In the genomic region with DNA sequence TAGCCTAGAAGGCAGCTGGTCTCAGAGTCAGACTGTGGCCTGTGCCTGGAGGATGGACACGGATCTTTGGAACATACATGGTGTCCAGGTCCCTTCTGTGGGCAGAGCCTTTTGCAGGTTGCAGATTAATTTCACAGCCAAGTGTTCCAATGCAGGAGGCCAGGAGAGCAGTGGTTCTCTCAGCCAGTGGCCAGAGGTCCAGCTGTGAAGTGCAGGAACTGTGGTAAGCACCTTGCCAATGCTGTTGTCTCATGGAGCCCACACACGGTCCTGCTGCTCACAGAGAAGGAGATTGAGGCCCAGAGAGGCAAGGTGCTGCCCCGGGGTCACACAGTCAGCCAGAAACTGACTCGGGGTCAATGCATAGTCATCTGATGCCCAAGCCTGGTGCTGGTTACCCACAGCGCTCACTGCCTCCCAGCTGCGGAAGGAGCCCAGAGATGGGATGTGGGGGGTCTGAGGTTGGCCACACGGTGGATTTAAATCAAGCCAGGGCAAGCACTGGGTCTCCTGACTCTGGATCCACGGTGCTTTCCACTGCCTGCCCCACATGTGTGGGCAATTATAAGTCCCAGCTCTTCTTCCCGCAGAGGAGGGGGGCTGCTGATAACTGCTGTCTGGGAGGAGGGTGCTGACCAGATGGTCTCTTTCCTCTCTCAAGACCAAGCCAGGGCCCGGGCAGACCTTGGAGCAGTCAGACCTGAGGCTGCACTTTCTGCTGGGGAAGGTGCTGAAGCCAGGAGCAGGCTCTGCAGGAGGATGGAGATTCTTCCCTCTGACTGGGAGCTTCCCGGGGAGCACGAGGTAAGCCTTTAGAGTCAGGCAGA, we compare ENCODE assay signal across 2 cellular contexts.
TF ChIP-seq lines count a peak whose summit lies in the region.

No MANE protein-coding gene starts in this region.

TF ChIP-seq in HEK293, 187 proteins besides CTCF, POLR2A, EP300 and RAD21:
- TF ChIP-seq, protein P1, sequence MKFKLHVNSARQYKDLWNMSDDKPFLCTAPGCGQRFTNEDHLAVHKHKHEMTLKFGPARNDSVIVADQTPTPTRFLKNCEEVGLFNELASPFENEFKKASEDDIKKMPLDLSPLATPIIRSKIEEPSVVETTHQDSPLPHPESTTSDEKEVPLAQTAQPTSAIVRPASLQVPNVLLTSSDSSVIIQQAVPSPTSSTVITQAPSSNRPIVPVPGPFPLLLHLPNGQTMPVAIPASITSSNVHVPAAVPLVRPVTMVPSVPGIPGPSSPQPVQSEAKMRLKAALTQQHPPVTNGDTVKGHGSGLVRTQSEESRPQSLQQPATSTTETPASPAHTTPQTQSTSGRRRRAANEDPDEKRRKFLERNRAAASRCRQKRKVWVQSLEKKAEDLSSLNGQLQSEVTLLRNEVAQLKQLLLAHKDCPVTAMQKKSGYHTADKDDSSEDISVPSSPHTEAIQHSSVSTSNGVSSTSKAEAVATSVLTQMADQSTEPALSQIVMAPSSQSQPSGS (tag by site-specific recombination; IDR thresholded peaks at IDR 0.05; ENCODE audit: low read depth) = no peak
- TF ChIP-seq ZNF521 (tag by site-specific recombination; IDR thresholded peaks at IDR 0.05) = no peak
- TF ChIP-seq YY2 (tag by site-specific recombination; IDR thresholded peaks at IDR 0.05) = no peak
- no peak for TF ChIP-seq ZNF501 (tag by site-specific recombination; IDR thresholded peaks at IDR 0.05)
- no peak for TF ChIP-seq ZNF473 (tag by site-specific recombination; IDR thresholded peaks at IDR 0.05)
- TF ChIP-seq, protein P2, sequence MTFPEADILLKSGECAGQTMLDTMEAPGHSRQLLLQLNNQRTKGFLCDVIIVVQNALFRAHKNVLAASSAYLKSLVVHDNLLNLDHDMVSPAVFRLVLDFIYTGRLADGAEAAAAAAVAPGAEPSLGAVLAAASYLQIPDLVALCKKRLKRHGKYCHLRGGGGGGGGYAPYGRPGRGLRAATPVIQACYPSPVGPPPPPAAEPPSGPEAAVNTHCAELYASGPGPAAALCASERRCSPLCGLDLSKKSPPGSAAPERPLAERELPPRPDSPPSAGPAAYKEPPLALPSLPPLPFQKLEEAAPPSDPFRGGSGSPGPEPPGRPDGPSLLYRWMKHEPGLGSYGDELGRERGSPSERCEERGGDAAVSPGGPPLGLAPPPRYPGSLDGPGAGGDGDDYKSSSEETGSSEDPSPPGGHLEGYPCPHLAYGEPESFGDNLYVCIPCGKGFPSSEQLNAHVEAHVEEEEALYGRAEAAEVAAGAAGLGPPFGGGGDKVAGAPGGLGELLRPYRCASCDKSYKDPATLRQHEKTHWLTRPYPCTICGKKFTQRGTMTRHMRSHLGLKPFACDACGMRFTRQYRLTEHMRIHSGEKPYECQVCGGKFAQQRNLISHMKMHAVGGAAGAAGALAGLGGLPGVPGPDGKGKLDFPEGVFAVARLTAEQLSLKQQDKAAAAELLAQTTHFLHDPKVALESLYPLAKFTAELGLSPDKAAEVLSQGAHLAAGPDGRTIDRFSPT (tag by site-specific recombination; IDR thresholded peaks at IDR 0.05) = no peak
- TF ChIP-seq MEIS1 (CRISPR knock-in tag; IDR thresholded peaks at IDR 0.05; ENCODE audit: borderline replicate concordance) = no peak
- TF ChIP-seq ZNF701 (tag by site-specific recombination; IDR thresholded peaks at IDR 0.05) = no peak
- peak; percentile 51 for TF ChIP-seq ZIC2 (tag by site-specific recombination; IDR thresholded peaks at IDR 0.05)
- peak; percentile 18; the same call in 1 of the 2 replicates for TF ChIP-seq GLIS2 (tag by site-specific recombination; IDR thresholded peaks at IDR 0.05)
- TF ChIP-seq, protein P3, sequence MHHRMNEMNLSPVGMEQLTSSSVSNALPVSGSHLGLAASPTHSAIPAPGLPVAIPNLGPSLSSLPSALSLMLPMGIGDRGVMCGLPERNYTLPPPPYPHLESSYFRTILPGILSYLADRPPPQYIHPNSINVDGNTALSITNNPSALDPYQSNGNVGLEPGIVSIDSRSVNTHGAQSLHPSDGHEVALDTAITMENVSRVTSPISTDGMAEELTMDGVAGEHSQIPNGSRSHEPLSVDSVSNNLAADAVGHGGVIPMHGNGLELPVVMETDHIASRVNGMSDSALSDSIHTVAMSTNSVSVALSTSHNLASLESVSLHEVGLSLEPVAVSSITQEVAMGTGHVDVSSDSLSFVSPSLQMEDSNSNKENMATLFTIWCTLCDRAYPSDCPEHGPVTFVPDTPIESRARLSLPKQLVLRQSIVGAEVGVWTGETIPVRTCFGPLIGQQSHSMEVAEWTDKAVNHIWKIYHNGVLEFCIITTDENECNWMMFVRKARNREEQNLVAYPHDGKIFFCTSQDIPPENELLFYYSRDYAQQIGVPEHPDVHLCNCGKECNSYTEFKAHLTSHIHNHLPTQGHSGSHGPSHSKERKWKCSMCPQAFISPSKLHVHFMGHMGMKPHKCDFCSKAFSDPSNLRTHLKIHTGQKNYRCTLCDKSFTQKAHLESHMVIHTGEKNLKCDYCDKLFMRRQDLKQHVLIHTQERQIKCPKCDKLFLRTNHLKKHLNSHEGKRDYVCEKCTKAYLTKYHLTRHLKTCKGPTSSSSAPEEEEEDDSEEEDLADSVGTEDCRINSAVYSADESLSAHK (tag by site-specific recombination; IDR thresholded peaks at IDR 0.05) = no peak
- TF ChIP-seq ZNF354C (tag by site-specific recombination; IDR thresholded peaks at IDR 0.05; ENCODE audit: borderline replicate concordance, low read depth) = no peak
- TF ChIP-seq, protein P4, sequence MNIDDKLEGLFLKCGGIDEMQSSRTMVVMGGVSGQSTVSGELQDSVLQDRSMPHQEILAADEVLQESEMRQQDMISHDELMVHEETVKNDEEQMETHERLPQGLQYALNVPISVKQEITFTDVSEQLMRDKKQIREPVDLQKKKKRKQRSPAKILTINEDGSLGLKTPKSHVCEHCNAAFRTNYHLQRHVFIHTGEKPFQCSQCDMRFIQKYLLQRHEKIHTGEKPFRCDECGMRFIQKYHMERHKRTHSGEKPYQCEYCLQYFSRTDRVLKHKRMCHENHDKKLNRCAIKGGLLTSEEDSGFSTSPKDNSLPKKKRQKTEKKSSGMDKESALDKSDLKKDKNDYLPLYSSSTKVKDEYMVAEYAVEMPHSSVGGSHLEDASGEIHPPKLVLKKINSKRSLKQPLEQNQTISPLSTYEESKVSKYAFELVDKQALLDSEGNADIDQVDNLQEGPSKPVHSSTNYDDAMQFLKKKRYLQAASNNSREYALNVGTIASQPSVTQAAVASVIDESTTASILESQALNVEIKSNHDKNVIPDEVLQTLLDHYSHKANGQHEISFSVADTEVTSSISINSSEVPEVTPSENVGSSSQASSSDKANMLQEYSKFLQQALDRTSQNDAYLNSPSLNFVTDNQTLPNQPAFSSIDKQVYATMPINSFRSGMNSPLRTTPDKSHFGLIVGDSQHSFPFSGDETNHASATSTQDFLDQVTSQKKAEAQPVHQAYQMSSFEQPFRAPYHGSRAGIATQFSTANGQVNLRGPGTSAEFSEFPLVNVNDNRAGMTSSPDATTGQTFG (tag by site-specific recombination; IDR thresholded peaks at IDR 0.05; ENCODE audit: borderline replicate concordance) = no peak
- no peak for TF ChIP-seq MZF1 (tag by site-specific recombination; IDR thresholded peaks at IDR 0.05; ENCODE audit: borderline replicate concordance)
- no peak for TF ChIP-seq ZNF677 (tag by site-specific recombination; IDR thresholded peaks at IDR 0.05)

TF ChIP-seq in GM12878, 131 proteins besides CTCF, POLR2A, EP300 and RAD21:
- TF ChIP-seq NR2F1 (conservative IDR thresholded peaks at IDR 0.05) = peak; percentile 72
- no peak for TF ChIP-seq CHD1 (IDR thresholded peaks at IDR 0.05; ENCODE audit: low read depth, low read length)
- no peak for TF ChIP-seq NFXL1 (IDR thresholded peaks at IDR 0.05; ENCODE audit: borderline replicate concordance)
- no peak for TF ChIP-seq RB1 (IDR thresholded peaks at IDR 0.05; ENCODE audit: borderline replicate concordance)
- TF ChIP-seq, protein P5, sequence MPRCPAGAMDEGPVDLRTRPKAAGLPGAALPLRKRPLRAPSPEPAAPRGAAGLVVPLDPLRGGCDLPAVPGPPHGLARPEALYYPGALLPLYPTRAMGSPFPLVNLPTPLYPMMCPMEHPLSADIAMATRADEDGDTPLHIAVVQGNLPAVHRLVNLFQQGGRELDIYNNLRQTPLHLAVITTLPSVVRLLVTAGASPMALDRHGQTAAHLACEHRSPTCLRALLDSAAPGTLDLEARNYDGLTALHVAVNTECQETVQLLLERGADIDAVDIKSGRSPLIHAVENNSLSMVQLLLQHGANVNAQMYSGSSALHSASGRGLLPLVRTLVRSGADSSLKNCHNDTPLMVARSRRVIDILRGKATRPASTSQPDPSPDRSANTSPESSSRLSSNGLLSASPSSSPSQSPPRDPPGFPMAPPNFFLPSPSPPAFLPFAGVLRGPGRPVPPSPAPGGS (IDR thresholded peaks at IDR 0.05; ENCODE audit: borderline replicate concordance, insufficient read depth, low read depth, low read length, poor library complexity, severe bottlenecking) = no peak
- TF ChIP-seq CHD4 (IDR thresholded peaks at IDR 0.05) = no peak
- TF ChIP-seq MTA2 (IDR thresholded peaks at IDR 0.05; ENCODE audit: low read depth) = no peak
